ENCODE assay signal across 10 cellular contexts in genomic region chr2:131035112-131035825, GRCh38. TPM values are rescaled to one million over a fixed set of nuclear protein-coding genes. Genes with fewer than 3 reads are reported as not detected.
A peak's percentile ranks its signal among the peaks of the same experiment; 100 is the strongest.
DNase-seq lines count a peak whose midpoint lies in the region; ATAC-seq and TF ChIP-seq lines count a peak whose summit lies in the region.
"Had no signal": no experiment of that assay in that cellular context is flagged by ENCODE, and none has a peak within 500 bp of the region (broad histone marks: within the 10 kb centered on the region; RNA-seq: fewer than 3 reads in every experiment).

No MANE protein-coding gene starts in this region.

- no peaks in the 10 kb centered on the region for H3K79me2 ChIP-seq in osteoblast (ENCODE audit: insufficient read depth, low read length)

- H3K27me3 ChIP-seq in HUES6 (ENCODE audit: control insufficient read depth, insufficient read depth, low read length), result peaks cover 60% of the 10 kb centered on the region
- peaks cover 13% of the 10 kb centered on the region for H3K27me3 ChIP-seq in endodermal cell (ENCODE audit: control insufficient read depth, insufficient read depth, low read length, poor library complexity, severe bottlenecking)
- H3K27me3 ChIP-seq in osteoblast (ENCODE audit: insufficient read depth, low read length), result peaks cover 4% of the 10 kb centered on the region
- H3K27me3 ChIP-seq: SJCRH30 had no signal

- 21 to 23% methylated on average over 8 to 65 of the region's 65 CpGs for WGBS in endodermal cell (ENCODE audit: insufficient coverage in 1 of 2, insufficient read length in 1 of 2), 2 experiments

- CTCF ChIA-PET in AG04449 (lab: Yijun Ruan, JAX), result no interaction called here

- TF ChIP-seq CTCF in AG04449 (IDR thresholded peaks at IDR 0.05; ENCODE audit: insufficient read depth, low read length, missing control alignments) (no peak), endodermal cell (conservative IDR thresholded peaks at IDR 0.05) (no peak), osteoblast (IDR thresholded peaks at IDR 0.05; ENCODE audit: extremely low read depth, low read depth, low read length) (no peak)

- POLR2A ChIA-PET in AG04449 (lab: Yijun Ruan, JAX), result no interaction called here

- no peak overlapping the region for H3K27ac ChIP-seq in HUES6 (ENCODE audit: low read depth, low read length)
- H3K27ac ChIP-seq in endodermal cell (ENCODE audit: low read depth, low read length), result no peak overlapping the region
- H3K27ac ChIP-seq in osteoblast (ENCODE audit: low read depth, low read length), result no peak overlapping the region
- H3K27ac ChIP-seq: SJCRH30 had no signal

- peaks cover 6% of the 10 kb centered on the region for H4K20me1 ChIP-seq in osteoblast (ENCODE audit: insufficient read depth, low read length)

- peak overlapping the region; percentile 47 for H2AFZ ChIP-seq in osteoblast (ENCODE audit: low read length)

- H3K27me3 Mint-ChIP-seq in endodermal cell (ENCODE audit: insufficient read depth), result peaks cover 47% of the 10 kb centered on the region
- H3K27me3 Mint-ChIP-seq in T-helper 2 cell treated with Interferon-gamma antibody and Interleukin-4, amounts not matched to agents 5 μg/mL and 100 μg/mL, for 36 hours (ENCODE audit: low read depth), result peaks cover 56% of the 10 kb centered on the region

- no peaks in the 10 kb centered on the region for H3K36me3 Mint-ChIP-seq in endodermal cell (ENCODE audit: low read depth)
- no peaks in the 10 kb centered on the region for H3K36me3 Mint-ChIP-seq in T-helper 2 cell treated with Interferon-gamma antibody and Interleukin-4, amounts not matched to agents 5 μg/mL and 100 μg/mL, for 36 hours (ENCODE audit: low read depth)

- H3K36me3 ChIP-seq in HUES6 (ENCODE audit: control insufficient read depth, insufficient read depth, low read length) (no peaks in the 10 kb centered on the region), endodermal cell (ENCODE audit: control insufficient read depth, insufficient read depth, low read length) (no peaks in the 10 kb centered on the region), osteoblast (ENCODE audit: insufficient read depth, low read length) (no peaks in the 10 kb centered on the region)
- H3K36me3 ChIP-seq: SJCRH30 had no signal

- H3K9ac ChIP-seq in HUES6 (ENCODE audit: low read length), result peak overlapping the region; percentile 63
- H3K9ac ChIP-seq in endodermal cell (ENCODE audit: extremely low read depth, low read length, poor library complexity, severe bottlenecking), result peak overlapping the region; percentile 47

- H3K4me1 Mint-ChIP-seq in endodermal cell, result peaks cover 18% of the 10 kb centered on the region
- H3K4me1 Mint-ChIP-seq in T-helper 2 cell treated with Interferon-gamma antibody and Interleukin-4, amounts not matched to agents 5 μg/mL and 100 μg/mL, for 36 hours (ENCODE audit: low read depth), result no peaks in the 10 kb centered on the region

- no peak overlapping the region for H3K27ac Mint-ChIP-seq in endodermal cell
- no peak overlapping the region for H3K27ac Mint-ChIP-seq in T-helper 2 cell treated with Interferon-gamma antibody and Interleukin-4, amounts not matched to agents 5 μg/mL and 100 μg/mL, for 36 hours

- H3K4me2 ChIP-seq in osteoblast (ENCODE audit: insufficient read depth, low read length), result peak overlapping the region; percentile 71

- H3K9me3 ChIP-seq in HUES6 (ENCODE audit: control insufficient read depth, insufficient read depth, low read depth, low read length) (no peaks in the 10 kb centered on the region), endodermal cell (ENCODE audit: control insufficient read depth, low read length) (no peaks in the 10 kb centered on the region), osteoblast (ENCODE audit: low read depth, low read length) (no peaks in the 10 kb centered on the region)
- H3K9me3 ChIP-seq: SJCRH30 had no signal

- no peaks in the 10 kb centered on the region for H3K9me3 Mint-ChIP-seq in endodermal cell
- no peaks in the 10 kb centered on the region for H3K9me3 Mint-ChIP-seq in T-helper 2 cell treated with Interferon-gamma antibody and Interleukin-4, amounts not matched to agents 5 μg/mL and 100 μg/mL, for 36 hours

- H3K4me3 ChIP-seq in AG04449 (ENCODE audit: low read depth, low read length) (peak overlapping the region; percentile 50), HUES6 (ENCODE audit: low read depth, low read length) (peak overlapping the region; percentile 67), endodermal cell (ENCODE audit: low read length) (peak overlapping the region; percentile 56), osteoblast (ENCODE audit: insufficient read depth, low read length) (peak overlapping the region; percentile 66)
- H3K4me3 ChIP-seq: SJCRH30 had no signal

- DNase-seq in AG04449 (ENCODE audit: low read depth, low spot score) (no peak), endodermal cell (peak; percentile 74), osteoblast (ENCODE audit: insufficient read length, low spot score, missing footprints) (peak; percentile 91), dermis blood vessel endothelial cell (no peak)
- no peak for DNase-seq in T-helper 2 cell treated with Interferon-gamma antibody and Interleukin-4, amounts not matched to agents 5 μg/mL and 100 μg/mL, for 36 hours (ENCODE audit: low spot score)
- DNase-seq: KBM-7, SJCRH30 had no signal

- H3K4me1 ChIP-seq in HUES6 (ENCODE audit: control insufficient read depth, insufficient read depth, low read length) (peaks cover 20% of the 10 kb centered on the region), endodermal cell (ENCODE audit: control insufficient read depth, insufficient read depth, low read length) (peaks cover 14% of the 10 kb centered on the region), osteoblast (ENCODE audit: insufficient read depth, low read length) (peaks cover 3% of the 10 kb centered on the region)
- H3K4me1 ChIP-seq: SJCRH30 had no signal

- no peak for ATAC-seq in GM21390 (IDR thresholded peaks at IDR 0.05; ENCODE audit: unreplicated experiment)
- no peak for ATAC-seq in GM19452 (IDR thresholded peaks at IDR 0.05; ENCODE audit: unreplicated experiment)

- peak overlapping the region; percentile 56 for H3K4me3 Mint-ChIP-seq in endodermal cell
- H3K4me3 Mint-ChIP-seq in T-helper 2 cell treated with Interferon-gamma antibody and Interleukin-4, amounts not matched to agents 5 μg/mL and 100 μg/mL, for 36 hours, result no peak overlapping the region

RNA-seq across cellular contexts. Expression of gene FAM168B, which starts 58.0 kb away (rescaled TPM):
- 10 to 100 TPM; 77.5 to 77.6 TPM for total RNA-seq in endodermal cell
- polyA plus RNA-seq in endodermal cell (2013, experiment 1 of 2), result 115 TPM
- polyA plus RNA-seq in endodermal cell (2013, experiment 2 of 2), result 105 TPM
- 100 and 117 TPM in 2 replicates for total RNA-seq in osteoblast
- 98.2 and 100 TPM in 2 replicates for total RNA-seq in dermis blood vessel endothelial cell

Comparison
In these comparisons a context has a peak if more than half of its experiments do, and no peak if none do; other contexts are left out.
1. DNase-seq: peak in endodermal cell (single experiment) and osteoblast (single experiment); none in AG04449 (single experiment), dermis blood vessel endothelial cell (single experiment) and T-helper 2 cell treated with Interferon-gamma antibody and Interleukin-4, amounts not matched to agents 5 μg/mL and 100 μg/mL, for 36 hours (single experiment).
2. Peak in every context shown above with its lines, with median percentiles within 50 percentile points of each other: H3K4me3 ChIP-seq.